In genomic region chr1:11806307-11806936, GRCh38 we compare ENCODE assay signal across 1 cellular context.
TF ChIP-seq lines count a peak whose summit lies in the region.

No MANE protein-coding gene starts in this region.

TF ChIP-seq in GM12878, 131 proteins besides CTCF, POLR2A, EP300 and RAD21 (continues in another document):
- TF ChIP-seq MYC (IDR thresholded peaks at IDR 0.05; ENCODE audit: insufficient read depth, insufficient read length, insufficient replicate concordance, low read length, severe bottlenecking) (no peak), SKIL (IDR thresholded peaks at IDR 0.05; ENCODE audit: low read depth, poor library complexity, severe bottlenecking) (peak; percentile 12), HDAC6 (IDR thresholded peaks at IDR 0.05; ENCODE audit: unreplicated experiment) (no peak), SUPT20H (IDR thresholded peaks at IDR 0.05; ENCODE audit: borderline replicate concordance, control insufficient read depth, low read depth, low read length) (no peak), NR2F1 (conservative IDR thresholded peaks at IDR 0.05) (no peak), SMC3 (IDR thresholded peaks at IDR 0.05; ENCODE audit: borderline replicate concordance, low read length) (no peak), CBFB (IDR thresholded peaks at IDR 0.05; ENCODE audit: low read depth) (no peak), ZBTB11 (CRISPR knock-in tag; IDR thresholded peaks at IDR 0.05) (no peak), NRF1 (conservative IDR thresholded peaks at IDR 0.05; ENCODE audit: low read depth, low read length) (no peak), KAT2A (conservative IDR thresholded peaks at IDR 0.05; ENCODE audit: control insufficient read depth, low read depth, low read length) (no peak), ZNF24 (IDR thresholded peaks at IDR 0.05) (no peak), NFIC (IDR thresholded peaks at IDR 0.05; ENCODE audit: low read depth, low read length) (no peak), BMI1 (IDR thresholded peaks at IDR 0.05; ENCODE audit: borderline replicate concordance) (peak; percentile 85), EGR1 (IDR thresholded peaks at IDR 0.05; ENCODE audit: borderline replicate concordance in 1 of 2, low read depth in 2 of 2, low read length in 2 of 2) (peak in 1 of 2 experiments; percentile 40; a peak in 1 of 3 replicates), IKZF1 (conservative IDR thresholded peaks at IDR 0.05) (0 out of 2 replicates have a peak, but pooled peaks have one; percentile 5), TCF3 (IDR thresholded peaks at IDR 0.05; ENCODE audit: borderline replicate concordance, insufficient read depth, low read depth, low read length) (0 out of 2 replicates have a peak, but pooled peaks have one; percentile 55), RCOR1 (conservative IDR thresholded peaks at IDR 0.05; ENCODE audit: low read depth, low read length) (no peak), NFYA (IDR thresholded peaks at IDR 0.05; ENCODE audit: borderline replicate concordance, low read depth, low read length) (no peak), SMAD5 (IDR thresholded peaks at IDR 0.05; ENCODE audit: low read depth) (no peak), IKZF2 (IDR thresholded peaks at IDR 0.05) (0 out of 4 replicates have a peak, but pooled peaks of 1 of the 2 experiments have one; percentile 8), ZBTB4 (CRISPR knock-in tag; IDR thresholded peaks at IDR 0.05) (no peak), HDGF (IDR thresholded peaks at IDR 0.05) (no peak), SIN3A (IDR thresholded peaks at IDR 0.05; ENCODE audit: low read depth, low read length) (peak; percentile 33), MXI1 (IDR thresholded peaks at IDR 0.05; ENCODE audit: low read depth, low read length) (peak; percentile 87), FOXK2 (IDR thresholded peaks at IDR 0.05) (no peak), MTA2 (IDR thresholded peaks at IDR 0.05; ENCODE audit: low read depth) (no peak), POLR2AphosphoS5 (IDR thresholded peaks at IDR 0.05; ENCODE audit: low read length) (no peak), MTA3 (IDR thresholded peaks at IDR 0.05; ENCODE audit: borderline replicate concordance, low read length) (no peak), CREB1 (IDR thresholded peaks at IDR 0.05; ENCODE audit: low read depth) (no peak), JUNB (IDR thresholded peaks at IDR 0.05) (no peak), SMARCA5 (IDR thresholded peaks at IDR 0.05) (no peak), YBX1 (IDR thresholded peaks at IDR 0.05) (no peak), PKNOX1 (IDR thresholded peaks at IDR 0.05) (no peak), POU2F2 (IDR thresholded peaks at IDR 0.05; ENCODE audit: borderline replicate concordance, low read depth, low read length) (no peak)
- TF ChIP-seq, protein P1, sequence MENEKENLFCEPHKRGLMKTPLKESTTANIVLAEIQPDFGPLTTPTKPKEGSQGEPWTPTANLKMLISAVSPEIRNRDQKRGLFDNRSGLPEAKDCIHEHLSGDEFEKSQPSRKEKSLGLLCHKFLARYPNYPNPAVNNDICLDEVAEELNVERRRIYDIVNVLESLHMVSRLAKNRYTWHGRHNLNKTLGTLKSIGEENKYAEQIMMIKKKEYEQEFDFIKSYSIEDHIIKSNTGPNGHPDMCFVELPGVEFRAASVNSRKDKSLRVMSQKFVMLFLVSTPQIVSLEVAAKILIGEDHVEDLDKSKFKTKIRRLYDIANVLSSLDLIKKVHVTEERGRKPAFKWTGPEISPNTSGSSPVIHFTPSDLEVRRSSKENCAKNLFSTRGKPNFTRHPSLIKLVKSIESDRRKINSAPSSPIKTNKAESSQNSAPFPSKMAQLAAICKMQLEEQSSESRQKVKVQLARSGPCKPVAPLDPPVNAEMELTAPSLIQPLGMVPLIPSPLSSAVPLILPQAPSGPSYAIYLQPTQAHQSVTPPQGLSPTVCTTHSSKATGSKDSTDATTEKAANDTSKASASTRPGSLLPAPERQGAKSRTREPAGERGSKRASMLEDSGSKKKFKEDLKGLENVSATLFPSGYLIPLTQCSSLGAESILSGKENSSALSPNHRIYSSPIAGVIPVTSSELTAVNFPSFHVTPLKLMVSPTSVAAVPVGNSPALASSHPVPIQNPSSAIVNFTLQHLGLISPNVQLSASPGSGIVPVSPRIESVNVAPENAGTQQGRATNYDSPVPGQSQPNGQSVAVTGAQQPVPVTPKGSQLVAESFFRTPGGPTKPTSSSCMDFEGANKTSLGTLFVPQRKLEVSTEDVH (IDR thresholded peaks at IDR 0.05; ENCODE audit: low read depth, partially characterized antibody) = no peak
- TF ChIP-seq, protein P2, sequence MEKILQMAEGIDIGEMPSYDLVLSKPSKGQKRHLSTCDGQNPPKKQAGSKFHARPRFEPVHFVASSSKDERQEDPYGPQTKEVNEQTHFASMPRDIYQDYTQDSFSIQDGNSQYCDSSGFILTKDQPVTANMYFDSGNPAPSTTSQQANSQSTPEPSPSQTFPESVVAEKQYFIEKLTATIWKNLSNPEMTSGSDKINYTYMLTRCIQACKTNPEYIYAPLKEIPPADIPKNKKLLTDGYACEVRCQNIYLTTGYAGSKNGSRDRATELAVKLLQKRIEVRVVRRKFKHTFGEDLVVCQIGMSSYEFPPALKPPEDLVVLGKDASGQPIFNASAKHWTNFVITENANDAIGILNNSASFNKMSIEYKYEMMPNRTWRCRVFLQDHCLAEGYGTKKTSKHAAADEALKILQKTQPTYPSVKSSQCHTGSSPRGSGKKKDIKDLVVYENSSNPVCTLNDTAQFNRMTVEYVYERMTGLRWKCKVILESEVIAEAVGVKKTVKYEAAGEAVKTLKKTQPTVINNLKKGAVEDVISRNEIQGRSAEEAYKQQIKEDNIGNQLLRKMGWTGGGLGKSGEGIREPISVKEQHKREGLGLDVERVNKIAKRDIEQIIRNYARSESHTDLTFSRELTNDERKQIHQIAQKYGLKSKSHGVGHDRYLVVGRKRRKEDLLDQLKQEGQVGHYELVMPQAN (conservative IDR thresholded peaks at IDR 0.05) = 0 out of 2 replicates have a peak, but pooled peaks have one; percentile 94
- TF ChIP-seq, protein P3, sequence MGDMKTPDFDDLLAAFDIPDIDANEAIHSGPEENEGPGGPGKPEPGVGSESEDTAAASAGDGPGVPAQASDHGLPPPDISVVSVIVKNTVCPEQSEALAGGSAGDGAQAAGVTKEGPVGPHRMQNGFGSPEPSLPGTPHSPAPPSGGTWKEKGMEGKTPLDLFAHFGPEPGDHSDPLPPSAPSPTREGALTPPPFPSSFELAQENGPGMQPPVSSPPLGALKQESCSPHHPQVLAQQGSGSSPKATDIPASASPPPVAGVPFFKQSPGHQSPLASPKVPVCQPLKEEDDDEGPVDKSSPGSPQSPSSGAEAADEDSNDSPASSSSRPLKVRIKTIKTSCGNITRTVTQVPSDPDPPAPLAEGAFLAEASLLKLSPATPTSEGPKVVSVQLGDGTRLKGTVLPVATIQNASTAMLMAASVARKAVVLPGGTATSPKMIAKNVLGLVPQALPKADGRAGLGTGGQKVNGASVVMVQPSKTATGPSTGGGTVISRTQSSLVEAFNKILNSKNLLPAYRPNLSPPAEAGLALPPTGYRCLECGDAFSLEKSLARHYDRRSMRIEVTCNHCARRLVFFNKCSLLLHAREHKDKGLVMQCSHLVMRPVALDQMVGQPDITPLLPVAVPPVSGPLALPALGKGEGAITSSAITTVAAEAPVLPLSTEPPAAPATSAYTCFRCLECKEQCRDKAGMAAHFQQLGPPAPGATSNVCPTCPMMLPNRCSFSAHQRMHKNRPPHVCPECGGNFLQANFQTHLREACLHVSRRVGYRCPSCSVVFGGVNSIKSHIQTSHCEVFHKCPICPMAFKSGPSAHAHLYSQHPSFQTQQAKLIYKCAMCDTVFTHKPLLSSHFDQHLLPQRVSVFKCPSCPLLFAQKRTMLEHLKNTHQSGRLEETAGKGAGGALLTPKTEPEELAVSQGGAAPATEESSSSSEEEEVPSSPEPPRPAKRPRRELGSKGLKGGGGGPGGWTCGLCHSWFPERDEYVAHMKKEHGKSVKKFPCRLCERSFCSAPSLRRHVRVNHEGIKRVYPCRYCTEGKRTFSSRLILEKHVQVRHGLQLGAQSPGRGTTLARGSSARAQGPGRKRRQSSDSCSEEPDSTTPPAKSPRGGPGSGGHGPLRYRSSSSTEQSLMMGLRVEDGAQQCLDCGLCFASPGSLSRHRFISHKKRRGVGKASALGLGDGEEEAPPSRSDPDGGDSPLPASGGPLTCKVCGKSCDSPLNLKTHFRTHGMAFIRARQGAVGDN (IDR thresholded peaks at IDR 0.05) = peak; percentile 39; the same call in 1 of the 2 replicates
- TF ChIP-seq, protein P4, sequence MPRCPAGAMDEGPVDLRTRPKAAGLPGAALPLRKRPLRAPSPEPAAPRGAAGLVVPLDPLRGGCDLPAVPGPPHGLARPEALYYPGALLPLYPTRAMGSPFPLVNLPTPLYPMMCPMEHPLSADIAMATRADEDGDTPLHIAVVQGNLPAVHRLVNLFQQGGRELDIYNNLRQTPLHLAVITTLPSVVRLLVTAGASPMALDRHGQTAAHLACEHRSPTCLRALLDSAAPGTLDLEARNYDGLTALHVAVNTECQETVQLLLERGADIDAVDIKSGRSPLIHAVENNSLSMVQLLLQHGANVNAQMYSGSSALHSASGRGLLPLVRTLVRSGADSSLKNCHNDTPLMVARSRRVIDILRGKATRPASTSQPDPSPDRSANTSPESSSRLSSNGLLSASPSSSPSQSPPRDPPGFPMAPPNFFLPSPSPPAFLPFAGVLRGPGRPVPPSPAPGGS (IDR thresholded peaks at IDR 0.05; ENCODE audit: borderline replicate concordance, insufficient read depth, low read depth, low read length, poor library complexity, severe bottlenecking) = peak; percentile 2
